In genomic region chr3:98240133-98240532, GRCh38 we compare ENCODE assay signal across 2 cellular contexts.
TF ChIP-seq lines count a peak whose summit lies in the region.

No MANE protein-coding gene starts in this region.

TF ChIP-seq in GM12878, 131 proteins besides CTCF, POLR2A, EP300 and RAD21:
- no peak for TF ChIP-seq TCF12 (IDR thresholded peaks at IDR 0.05; ENCODE audit: low read depth, low read length)
- TF ChIP-seq ATF7 (IDR thresholded peaks at IDR 0.05; ENCODE audit: low read depth) = peak; percentile 66; the same call in 1 of the 2 replicates
- TF ChIP-seq IKZF2 (IDR thresholded peaks at IDR 0.05) = peak; percentile 8 to 25; a peak in 1 of 4 replicates

TF ChIP-seq in SK-N-SH treated with all-trans-retinoic acid at 6 μM for 48 hours, 23 proteins besides CTCF, POLR2A, EP300 and RAD21:
- no peak for TF ChIP-seq RARB (CRISPR knock-in tag; IDR thresholded peaks at IDR 0.05)
